In genomic region chr10:61990761-61991135, GRCh38 we compare ENCODE assay signal across 18 cellular contexts.
DNase-seq lines count a peak whose midpoint lies in the region; ATAC-seq and TF ChIP-seq lines count a peak whose summit lies in the region.
"Had no signal": no experiment of that assay in that cellular context is flagged by ENCODE, and none has a peak within 500 bp of the region (broad histone marks: within the 10 kb centered on the region; RNA-seq: fewer than 3 reads in every experiment).

No MANE protein-coding gene starts in this region.

- H3K36me3 ChIP-seq in ACC112 (ENCODE audit: insufficient read depth, low read length) (no peaks in the 10 kb centered on the region), colonic mucosa (no peaks in the 10 kb centered on the region)
- H3K36me3 ChIP-seq in CD4-positive, alpha-beta memory T cell (ENCODE audit: insufficient read depth, low read length) = no peaks in the 10 kb centered on the region
- H3K36me3 ChIP-seq: neural progenitor cell, right lobe of liver had no signal

- POLR2A ChIA-PET in CD4-positive, alpha-beta memory T cell (lab: Charles Lee; ENCODE audit: partially characterized antibody) = interaction anchor here (0.6 kb wide), 1 partner anchor 36 kb away, joined by 3 read pairs; no protein-coding TSS in a partner anchor

- H3K27ac Mint-ChIP-seq in CD4-positive, alpha-beta memory T cell = peak overlapping the region; percentile 57 to 98 (median 93)
- H3K27ac Mint-ChIP-seq in activated T-helper 2 cell treated with anti-CD3 and anti-CD28 coated beads, Interferon-gamma antibody, Interleukin-2, Interleukin-4, amounts not matched to agents 10 μg/mL and 5 μg/mL and 100 μg/mL, durations not matched to agents 14 hours and 24 hours and 36 hours = peak overlapping the region; percentile 15
- H3K27ac Mint-ChIP-seq in memory B cell = peak overlapping the region; percentile 97
- H3K27ac Mint-ChIP-seq: neural progenitor cell had no signal

- no peak overlapping the region for H3K9ac ChIP-seq in colonic mucosa (ENCODE audit: low read depth in 2 of 2, low read length in 2 of 2)
- H3K9ac ChIP-seq: neural progenitor cell had no signal

- peaks cover 8% of the 10 kb centered on the region for H3K79me2 ChIP-seq in ACC112 (ENCODE audit: control insufficient read depth, insufficient read depth, low read length, unreplicated experiment)

- intact Hi-C loops in CD4-positive, alpha-beta memory T cell (cut with micrococcal nuclease) = no loop called here
- intact Hi-C loops in activated T-helper 2 cell treated with anti-CD3 and anti-CD28 coated beads, Interferon-gamma antibody, Interleukin-2, Interleukin-4, amounts not matched to agents 10 μg/mL and 5 μg/mL and 100 μg/mL, durations not matched to agents 14 hours and 24 hours and 36 hours (cut with micrococcal nuclease) = loop anchor here (5.0 kb wide), 1 partner anchor 238 kb away; no protein-coding TSS in a partner anchor
- intact Hi-C loops in posterior cingulate gyrus (cut with DNase I) = no loop called here
- intact Hi-C loops in colonic mucosa (cut with DNase I) = no loop called here

- H3K9me3 Mint-ChIP-seq in CD4-positive, alpha-beta memory T cell = peaks cover 0 to 3% (median 0%) of the 10 kb centered on the region in 8 donors
- no peaks in the 10 kb centered on the region for H3K9me3 Mint-ChIP-seq in activated T-helper 2 cell treated with anti-CD3 and anti-CD28 coated beads, Interferon-gamma antibody, Interleukin-2, Interleukin-4, amounts not matched to agents 10 μg/mL and 5 μg/mL and 100 μg/mL, durations not matched to agents 14 hours and 24 hours and 36 hours
- H3K9me3 Mint-ChIP-seq in memory B cell = no peaks in the 10 kb centered on the region
- H3K9me3 Mint-ChIP-seq: stimulated activated effector memory CD8-positive, alpha-beta T cell treated with anti-CD3 and anti-CD28 coated beads, Interleukin-12 subunit alpha, Interleukin-12 subunit beta, amount 100 ng/mL, for 72 hours had no signal

- H3K36me3 Mint-ChIP-seq in CD4-positive, alpha-beta memory T cell = peaks cover 14 to 15% of the 10 kb centered on the region in 2 donors
- H3K36me3 Mint-ChIP-seq in activated T-helper 2 cell treated with anti-CD3 and anti-CD28 coated beads, Interferon-gamma antibody, Interleukin-2, Interleukin-4, amounts not matched to agents 10 μg/mL and 5 μg/mL and 100 μg/mL, durations not matched to agents 14 hours and 24 hours and 36 hours (ENCODE audit: low read depth) = peaks cover 39% of the 10 kb centered on the region
- H3K36me3 Mint-ChIP-seq in memory B cell = peaks cover 25% of the 10 kb centered on the region

- no peaks in the 10 kb centered on the region for H3K9me3 ChIP-seq in CD4-positive, alpha-beta memory T cell (ENCODE audit: control insufficient read depth in 1 of 2, low read length in 2 of 2)
- H3K9me3 ChIP-seq in colonic mucosa = no peaks in the 10 kb centered on the region
- H3K9me3 ChIP-seq: right lobe of liver had no signal

- H3K27ac ChIP-seq in ACC112 (ENCODE audit: low read depth, low read length) (peak overlapping the region; percentile 33; the same call in 1 of the 2 replicates), colonic mucosa (no peak overlapping the region)
- H3K27ac ChIP-seq in CD4-positive, alpha-beta memory T cell (ENCODE audit: low read depth, low read length) = no peak overlapping the region
- H3K27ac ChIP-seq: neural progenitor cell, right lobe of liver had no signal

- H3K27me3 Mint-ChIP-seq in CD4-positive, alpha-beta memory T cell = peaks cover 0 to 3% of the 10 kb centered on the region in 2 donors
- H3K27me3 Mint-ChIP-seq in activated T-helper 2 cell treated with anti-CD3 and anti-CD28 coated beads, Interferon-gamma antibody, Interleukin-2, Interleukin-4, amounts not matched to agents 10 μg/mL and 5 μg/mL and 100 μg/mL, durations not matched to agents 14 hours and 24 hours and 36 hours (ENCODE audit: low read depth) = no peaks in the 10 kb centered on the region
- H3K27me3 Mint-ChIP-seq in memory B cell = no peaks in the 10 kb centered on the region

- H3K27me3 ChIP-seq in ACC112 (ENCODE audit: insufficient read depth, low read length) = no peaks in the 10 kb centered on the region
- H3K27me3 ChIP-seq in CD4-positive, alpha-beta memory T cell (ENCODE audit: insufficient read depth, low read length) = no peaks in the 10 kb centered on the region
- H3K27me3 ChIP-seq in colonic mucosa = no peaks in the 10 kb centered on the region
- H3K27me3 ChIP-seq: neural progenitor cell, right lobe of liver had no signal

- no peak for DNase-seq in CD4-positive, alpha-beta memory T cell
- DNase-seq in activated T-helper 2 cell treated with anti-CD3 and anti-CD28 coated beads, Interferon-gamma antibody, Interleukin-2, Interleukin-4, amounts not matched to agents 10 μg/mL and 5 μg/mL and 100 μg/mL, durations not matched to agents 14 hours and 24 hours and 36 hours (ENCODE audit: low spot score) = no peak
- no peak for DNase-seq in memory B cell (ENCODE audit: low spot score in 2 of 2)
- DNase-seq in posterior cingulate gyrus = no peak
- no peak for DNase-seq in colonic mucosa
- DNase-seq in cortex of kidney (lab: John Stamatoyannopoulos, UW) = no peak
- DNase-seq: DMS79; H7; KG1; NCI-H1417 treated with DMSO at 0.1 percent for 48 hours; NK-92 treated with Interleukin-12 subunit alpha and Interleukin-12 subunit beta, amount 100 ng/mL, for 24 hours; right lobe of liver; Right ventricle myocardium superior had no signal

- CTCF ChIA-PET in CD4-positive, alpha-beta memory T cell (lab: Charles Lee; ENCODE audit: partially characterized antibody) = no interaction called here

- no peak overlapping the region for H2AFZ ChIP-seq in ACC112 (ENCODE audit: low read length, unreplicated experiment)
- H2AFZ ChIP-seq: neural progenitor cell had no signal

- H3K4me3 ChIP-seq in ACC112 (ENCODE audit: low read depth, low read length) (no peak overlapping the region), colonic mucosa (no peak overlapping the region)
- no peak overlapping the region for H3K4me3 ChIP-seq in CD4-positive, alpha-beta memory T cell (ENCODE audit: low read length in 2 of 2)
- H3K4me3 ChIP-seq: lung, neural progenitor cell, right lobe of liver had no signal

- H3K4me1 ChIP-seq in ACC112 (ENCODE audit: control insufficient read depth, insufficient read depth, low read length, unreplicated experiment) (peaks cover 44% of the 10 kb centered on the region), colonic mucosa (peaks cover 14% of the 10 kb centered on the region)
- H3K4me1 ChIP-seq in CD4-positive, alpha-beta memory T cell (ENCODE audit: insufficient read depth, low read length) = peaks cover 90% of the 10 kb centered on the region

- no peak for ATAC-seq in memory B cell (ENCODE audit: low read depth)
- no peak for ATAC-seq in HG02884 (IDR thresholded peaks at IDR 0.05; ENCODE audit: unreplicated experiment)
- ATAC-seq: right lobe of liver; stimulated activated effector memory CD8-positive, alpha-beta T cell treated with anti-CD3 and anti-CD28 coated beads, Interleukin-12 subunit alpha, Interleukin-12 subunit beta, amount 100 ng/mL, for 72 hours had no signal

- H3K4me1 Mint-ChIP-seq in CD4-positive, alpha-beta memory T cell = peaks cover 60 to 83% (median 73%) of the 10 kb centered on the region in 4 donors
- H3K4me1 Mint-ChIP-seq in activated T-helper 2 cell treated with anti-CD3 and anti-CD28 coated beads, Interferon-gamma antibody, Interleukin-2, Interleukin-4, amounts not matched to agents 10 μg/mL and 5 μg/mL and 100 μg/mL, durations not matched to agents 14 hours and 24 hours and 36 hours (ENCODE audit: low read depth) = peaks cover 78% of the 10 kb centered on the region
- peaks cover 45% of the 10 kb centered on the region for H3K4me1 Mint-ChIP-seq in memory B cell

- no peak for TF ChIP-seq CTCF in colonic mucosa (IDR thresholded peaks at IDR 0.05)

- no peak overlapping the region for H3K4me3 Mint-ChIP-seq in CD4-positive, alpha-beta memory T cell
- no peak overlapping the region for H3K4me3 Mint-ChIP-seq in activated T-helper 2 cell treated with anti-CD3 and anti-CD28 coated beads, Interferon-gamma antibody, Interleukin-2, Interleukin-4, amounts not matched to agents 10 μg/mL and 5 μg/mL and 100 μg/mL, durations not matched to agents 14 hours and 24 hours and 36 hours (ENCODE audit: low read depth)
- H3K4me3 Mint-ChIP-seq in memory B cell = no peak overlapping the region
- H3K4me3 Mint-ChIP-seq: neural progenitor cell; stimulated activated effector memory CD8-positive, alpha-beta T cell treated with anti-CD3 and anti-CD28 coated beads, Interleukin-12 subunit alpha, Interleukin-12 subunit beta, amount 100 ng/mL, for 72 hours had no signal

Comparison
In these comparisons a context has a peak if more than half of its experiments do, and no peak if none do; other contexts are left out.
1. H3K27ac Mint-ChIP-seq: peak in every context shown above with its lines; median percentile 97 in memory B cell; 93 in CD4-positive, alpha-beta memory T cell; 15 in activated T-helper 2 cell treated with anti-CD3 and anti-CD28 coated beads, Interferon-gamma antibody, Interleukin-2, Interleukin-4, amounts not matched to agents 10 μg/mL and 5 μg/mL and 100 μg/mL, durations not matched to agents 14 hours and 24 hours and 36 hours.